ENCODE assay signal across 8 cellular contexts in the genomic region with DNA sequence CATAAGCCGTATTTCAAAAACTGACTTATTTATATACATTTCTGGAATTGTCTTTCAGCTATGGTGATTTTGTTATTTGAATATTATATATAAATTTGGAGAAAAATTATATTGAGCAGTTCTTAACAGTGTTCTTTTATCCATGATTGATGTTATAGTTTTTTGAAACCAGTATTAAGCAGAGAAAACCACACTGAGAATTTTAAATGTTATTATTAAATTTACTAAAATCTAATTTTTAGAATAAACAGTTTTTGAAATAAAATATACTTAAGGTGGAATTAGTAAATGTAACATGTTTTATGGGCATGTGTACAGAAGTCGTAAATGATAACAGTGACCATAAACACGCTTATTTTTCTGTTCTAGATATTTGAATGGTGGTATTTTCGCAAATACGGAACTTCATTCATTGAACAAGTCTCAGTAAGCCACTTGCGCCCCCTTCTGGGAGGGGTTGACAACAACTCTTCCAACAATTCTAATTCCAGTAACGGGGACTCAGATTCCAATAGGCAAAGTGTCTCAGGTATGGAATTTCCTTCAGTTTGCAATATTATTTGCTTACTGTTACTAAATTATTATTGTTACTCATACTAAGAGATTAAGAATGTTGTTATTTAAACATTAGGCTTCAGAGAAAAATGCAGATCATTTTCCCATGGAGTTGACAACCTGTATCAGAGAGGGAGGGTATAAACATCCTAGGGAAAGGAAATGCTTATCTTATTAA.
DNase-seq lines count a peak whose midpoint lies in the region; ATAC-seq and TF ChIP-seq lines count a peak whose summit lies in the region.

No MANE protein-coding gene starts in this region.

- no peaks in the 10 kb centered on the region for H3K9me3 Mint-ChIP-seq in effector memory CD8-positive, alpha-beta T cell

- H3K23ac ChIP-seq in mesenchymal stem cell (ENCODE audit: low read length in 2 of 2): no peak overlapping the region

- no peaks in the 10 kb centered on the region for H3K27me3 Mint-ChIP-seq in effector memory CD8-positive, alpha-beta T cell

- H3K27ac Mint-ChIP-seq in effector memory CD8-positive, alpha-beta T cell: no peak overlapping the region

- WGBS in mesenchymal stem cell: 0% methylated on average over 5 of the region's 7 CpGs

- H3K4me3 Mint-ChIP-seq in effector memory CD8-positive, alpha-beta T cell: no peak overlapping the region

- POLR2A ChIA-PET in HEK293T (lab: Yijun Ruan, JAX): no interaction called here

- H3K18ac ChIP-seq in mesenchymal stem cell (ENCODE audit: low read depth in 1 of 2, low read length in 2 of 2): no peak overlapping the region

- H4K8ac ChIP-seq in mesenchymal stem cell (ENCODE audit: low read length): no peak overlapping the region

- no peaks in the 10 kb centered on the region for H3K9me3 ChIP-seq in mesenchymal stem cell (ENCODE audit: control insufficient read depth, low read length)

- H3K36me3 ChIP-seq in mesenchymal stem cell (ENCODE audit: control insufficient read depth in 1 of 2, insufficient read depth in 2 of 2, low read depth in 1 of 2, low read length in 2 of 2): peaks cover 0 to 6% of the 10 kb centered on the region in 2 experiments

- no peak overlapping the region for H2BK15ac ChIP-seq in mesenchymal stem cell (ENCODE audit: low read depth, poor library complexity, severe bottlenecking)

- H3K4me1 Mint-ChIP-seq in effector memory CD8-positive, alpha-beta T cell (ENCODE audit: low read depth in 2 of 2): no peaks in the 10 kb centered on the region

- peak; percentile 29 for ATAC-seq in effector memory CD8-positive, alpha-beta T cell (replicated peaks)
- no peak for ATAC-seq in HG03095 (IDR thresholded peaks at IDR 0.05; ENCODE audit: unreplicated experiment)

- no peak overlapping the region for H2AFZ ChIP-seq in mesenchymal stem cell (ENCODE audit: low read depth, low read length)

- no peak overlapping the region for H3K14ac ChIP-seq in mesenchymal stem cell (ENCODE audit: low read length in 2 of 2)

- no peaks in the 10 kb centered on the region for H3K36me3 Mint-ChIP-seq in effector memory CD8-positive, alpha-beta T cell (ENCODE audit: insufficient read depth)

- no peak overlapping the region for H4K91ac ChIP-seq in mesenchymal stem cell (ENCODE audit: low read length)

- H2BK120ac ChIP-seq in mesenchymal stem cell (ENCODE audit: low read depth, low read length): no peak overlapping the region

- H3K79me1 ChIP-seq in mesenchymal stem cell (replicated peaks; ENCODE audit: low read length, poor library complexity, severe bottlenecking): peaks cover 7% of the 10 kb centered on the region

- H2BK5ac ChIP-seq in mesenchymal stem cell (ENCODE audit: low read depth, low read length, poor library complexity, severe bottlenecking): no peak overlapping the region

- H3K4me3 ChIP-seq in mesenchymal stem cell (ENCODE audit: insufficient read depth in 1 of 2, low read depth in 1 of 2, low read length in 2 of 2): no peak overlapping the region

- H3K9ac ChIP-seq in mesenchymal stem cell (ENCODE audit: low read length): peak overlapping the region; percentile 64

- no peak overlapping the region for H3K4me2 ChIP-seq in mesenchymal stem cell (ENCODE audit: low read length, poor library complexity, severe bottlenecking)

- H2AK5ac ChIP-seq in mesenchymal stem cell (ENCODE audit: low read length, severe bottlenecking): no peak overlapping the region

- DNase-seq in CMK (ENCODE audit: low read depth) (peak; percentile 44), HEK293T (ENCODE audit: extremely low spot score) (peak; percentile 56), NCI-H460 (ENCODE audit: extremely low read depth, low read depth) (peak; percentile 85), mesenchymal stem cell (peak; percentile 80)
- peak; percentile 82 to 87 for DNase-seq in activated CD4-positive, alpha-beta T cell treated with anti-CD3 and anti-CD28 coated beads, Interleukin-2, amount 50 U/mL, for 48 hours
- DNase-seq in effector memory CD8-positive, alpha-beta T cell: peak; percentile 62 to 68 (median 66)
- DNase-seq in stimulated activated CD8-positive, alpha-beta memory T cell treated with anti-CD3 and anti-CD28 coated beads, Interleukin-2, amount 100 ng/mL, for 1 hour (ENCODE audit: low read depth in 2 of 2): peak; percentile 35 to 59

- H2BK12ac ChIP-seq in mesenchymal stem cell (ENCODE audit: low read length in 2 of 2): no peak overlapping the region

- H3K27me3 ChIP-seq in mesenchymal stem cell (ENCODE audit: control insufficient read depth in 1 of 2, insufficient read depth in 1 of 2, low read length in 2 of 2): no peaks in the 10 kb centered on the region

- no peak overlapping the region for H3K27ac ChIP-seq in mesenchymal stem cell (ENCODE audit: low read length, poor library complexity, severe bottlenecking)

- CTCF ChIA-PET in HEK293T (lab: Yijun Ruan, JAX): interaction anchor here (1.4 kb wide), 1 partner anchor 135 kb away, joined by 4 read pairs; no protein-coding TSS in a partner anchor

- no peak overlapping the region for H3K4ac ChIP-seq in mesenchymal stem cell (ENCODE audit: low read depth in 1 of 2, low read length in 2 of 2)

- no peaks in the 10 kb centered on the region for H3K4me1 ChIP-seq in mesenchymal stem cell (ENCODE audit: control insufficient read depth, insufficient read depth, low read depth, low read length)

TF ChIP-seq in HEK293T, 16 proteins besides CTCF, POLR2A, EP300 and RAD21:
- TF ChIP-seq L3MBTL2 (conservative IDR thresholded peaks at IDR 0.05): no peak
- no peak for TF ChIP-seq SP1 (IDR thresholded peaks at IDR 0.05)
- TF ChIP-seq CTBP1 (IDR thresholded peaks at IDR 0.05; ENCODE audit: borderline replicate concordance): no peak
- TF ChIP-seq ARNT (IDR thresholded peaks at IDR 0.05): no peak
- TF ChIP-seq HDGF (IDR thresholded peaks at IDR 0.05; ENCODE audit: borderline replicate concordance): no peak
- TF ChIP-seq FOXA1 (IDR thresholded peaks at IDR 0.05): no peak
- no peak for TF ChIP-seq ZNF384 (IDR thresholded peaks at IDR 0.05)
- no peak for TF ChIP-seq TARDBP (IDR thresholded peaks at IDR 0.05)
- no peak for TF ChIP-seq ELF4 (IDR thresholded peaks at IDR 0.05)
- no peak for TF ChIP-seq SUZ12 (IDR thresholded peaks at IDR 0.05)
